In the genomic region with DNA sequence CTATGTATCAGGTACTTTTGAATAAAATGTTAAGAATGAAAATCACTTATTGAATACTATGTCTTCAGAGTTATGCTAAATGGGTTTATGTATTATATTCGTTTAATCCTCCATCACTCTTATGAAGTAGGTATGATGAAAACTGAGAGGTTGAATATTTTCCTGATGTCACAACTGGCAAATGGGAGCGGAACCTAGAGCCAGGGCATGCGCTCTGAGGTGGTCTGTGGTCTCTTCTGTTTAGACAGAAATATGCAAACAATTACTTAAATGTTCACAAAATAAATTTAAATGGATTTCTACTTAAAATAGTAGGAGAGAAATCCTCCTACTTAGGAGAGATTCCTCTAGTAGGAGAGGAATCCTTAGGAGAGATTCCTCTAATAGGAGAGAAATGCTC, we compare ENCODE assay signal across 1 cellular context.
TF ChIP-seq lines count a peak whose summit lies in the region.

No MANE protein-coding gene starts in this region.

TF ChIP-seq in endothelial cell of umbilical vein, 7 proteins besides CTCF, POLR2A, EP300 and RAD21 (continued from another document):
- TF ChIP-seq FOS (IDR thresholded peaks at IDR 0.05; ENCODE audit: borderline replicate concordance, insufficient read depth, low read length) (no peak), MYC (IDR thresholded peaks at IDR 0.05; ENCODE audit: low read depth, low read length) (no peak), JUN (IDR thresholded peaks at IDR 0.05; ENCODE audit: borderline replicate concordance, insufficient read depth, insufficient read length, low read depth) (no peak), POLR2AphosphoS5 (IDR thresholded peaks at IDR 0.05; ENCODE audit: insufficient read depth, low read depth, low read length) (no peak)
- TF ChIP-seq, protein P1, sequence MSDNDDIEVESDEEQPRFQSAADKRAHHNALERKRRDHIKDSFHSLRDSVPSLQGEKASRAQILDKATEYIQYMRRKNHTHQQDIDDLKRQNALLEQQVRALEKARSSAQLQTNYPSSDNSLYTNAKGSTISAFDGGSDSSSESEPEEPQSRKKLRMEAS (IDR thresholded peaks at IDR 0.05; ENCODE audit: insufficient read depth, insufficient read length) = no peak
TF ChIP-seq in endothelial cell of umbilical vein: peak in this region for 0.
